In genomic region chr22:34135749-34136148, GRCh38 we compare ENCODE assay signal across 20 cellular contexts.
"Had no signal": no experiment of that assay in that cellular context is flagged by ENCODE, and none has a peak within 500 bp of the region (broad histone marks: within the 10 kb centered on the region; RNA-seq: fewer than 3 reads in every experiment).

No MANE protein-coding gene starts in this region.

- DNase-seq: colonic mucosa; cortex of kidney; effector CD8-positive, alpha-beta T cell; foreskin keratinocyte; heart left ventricle; hypothalamus; immature natural killer cell; islet precursor cell; kidney; kidney glomerular epithelial cell; left ventricle myocardium inferior; lower lobe of right lung; mesenchymal stem cell; mucosa of descending colon; naive B cell had no signal

- H3K4me1 Mint-ChIP-seq: immature natural killer cell, mesothelial cell of epicardium, naive B cell had no signal

- H3K4me3 Mint-ChIP-seq: dendritic cell treated with granulocyte-macrophage colony-stimulating factor and Interleukin-4, amounts not matched to agents 40 ng/mL and 50 ng/mL, for 4 days; immature natural killer cell; mesothelial cell of epicardium; naive B cell had no signal

- H3K4me2 ChIP-seq: hepatocyte had no signal

- H3K36me3 ChIP-seq: colonic mucosa, esophagus muscularis mucosa, gastroesophageal sphincter, heart left ventricle, left ventricle myocardium inferior, lower lobe of right lung had no signal

- H3K9me3 Mint-ChIP-seq: mesothelial cell of epicardium had no signal

- H3K4me1 ChIP-seq: colonic mucosa, esophagus muscularis mucosa, foreskin keratinocyte, gastroesophageal sphincter, heart left ventricle, left ventricle myocardium inferior, lower lobe of right lung had no signal

- H3K36me3 Mint-ChIP-seq: immature natural killer cell, mesothelial cell of epicardium, naive B cell had no signal

- H3K4me3 ChIP-seq: colonic mucosa, esophagus muscularis mucosa, gastroesophageal sphincter, heart left ventricle, hepatocyte, left ventricle myocardium inferior, lower lobe of right lung, mucosa of descending colon had no signal

- H3K27ac ChIP-seq: colonic mucosa, esophagus muscularis mucosa, foreskin keratinocyte, gastroesophageal sphincter, heart left ventricle, hepatocyte, left ventricle myocardium inferior, lower lobe of right lung had no signal

- H3K27me3 ChIP-seq: colonic mucosa, esophagus muscularis mucosa, foreskin keratinocyte, gastroesophageal sphincter, heart left ventricle, hepatocyte had no signal

- H3K9me3 ChIP-seq: colonic mucosa, esophagus muscularis mucosa, gastroesophageal sphincter, heart left ventricle, left ventricle myocardium inferior, lower lobe of right lung, mucosa of descending colon had no signal

- H2AFZ ChIP-seq: hepatocyte had no signal

- ATAC-seq: foreskin keratinocyte, gastroesophageal sphincter, heart left ventricle, lower lobe of right lung, mucosa of descending colon had no signal

- H3K27ac Mint-ChIP-seq: dendritic cell treated with granulocyte-macrophage colony-stimulating factor and Interleukin-4, amounts not matched to agents 40 ng/mL and 50 ng/mL, for 4 days; immature natural killer cell; mesothelial cell of epicardium; naive B cell had no signal

- H3K27me3 Mint-ChIP-seq: dendritic cell treated with granulocyte-macrophage colony-stimulating factor and Interleukin-4, amounts not matched to agents 40 ng/mL and 50 ng/mL, for 4 days had no signal
